ENCODE assay signal across 12 cellular contexts in the genomic region with DNA sequence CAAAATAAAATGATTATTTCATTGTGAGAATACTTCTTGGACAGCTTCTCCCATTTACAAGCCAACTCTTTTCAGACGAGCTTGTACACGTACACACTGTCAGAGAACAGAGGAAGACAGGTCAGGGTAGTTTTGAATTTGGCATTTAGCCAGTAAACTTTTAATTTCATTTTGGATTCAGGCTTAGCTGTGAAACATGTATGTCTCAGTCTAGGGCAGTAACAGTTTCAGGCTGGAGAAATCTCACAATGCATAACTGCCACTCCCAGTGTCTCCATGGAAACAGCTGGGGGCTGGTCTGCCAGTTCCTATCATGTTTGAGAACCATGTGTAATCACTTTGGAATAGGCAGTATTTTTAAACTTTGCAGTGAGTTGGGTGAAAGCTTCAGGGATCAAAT. TPM values are rescaled to one million over a fixed set of nuclear protein-coding genes. Genes with fewer than 3 reads are reported as not detected.
DNase-seq lines count a peak whose midpoint lies in the region; ATAC-seq and TF ChIP-seq lines count a peak whose summit lies in the region.
"Had no signal": no experiment of that assay in that cellular context is flagged by ENCODE, and none has a peak within 500 bp of the region (broad histone marks: within the 10 kb centered on the region; RNA-seq: fewer than 3 reads in every experiment).

No MANE protein-coding gene starts in this region.

- TF ChIP-seq POLR2A in adrenal gland (IDR thresholded peaks at IDR 0.05) = no peak

- H3K27ac ChIP-seq in adrenal gland (no peak overlapping the region), heart right ventricle (peak overlapping the region in 1 of 10 donors; percentile 29)
- H3K27ac ChIP-seq in CD8-positive, alpha-beta memory T cell (ENCODE audit: low read depth, low read length) = no peak overlapping the region
- H3K27ac ChIP-seq: KMS-11 had no signal

- POLR2A ChIA-PET in CD8-positive, alpha-beta memory T cell (lab: Charles Lee) = no interaction called here

- H3K4me1 ChIP-seq in adrenal gland (replicated peaks in 1 of 2) = peaks cover 0 to 11% of the 10 kb centered on the region in 2 donors
- H3K4me1 ChIP-seq in heart right ventricle = peaks cover 0 to 57% (median 35%) of the 10 kb centered on the region in 9 donors
- H3K4me1 ChIP-seq in CD8-positive, alpha-beta memory T cell (ENCODE audit: insufficient read depth, low read length) = no peaks in the 10 kb centered on the region

- H3K36me3 Mint-ChIP-seq in CD8-positive, alpha-beta memory T cell = no peaks in the 10 kb centered on the region
- H3K36me3 Mint-ChIP-seq: activated naive CD8-positive, alpha-beta T cell treated with anti-CD3 and anti-CD28 coated beads for 36 hours; naive thymus-derived CD8-positive, alpha-beta T cell had no signal

- no peaks in the 10 kb centered on the region for H3K9me3 ChIP-seq in adrenal gland (replicated peaks in 1 of 3)
- H3K9me3 ChIP-seq in heart right ventricle = no peaks in the 10 kb centered on the region
- H3K9me3 ChIP-seq in CD8-positive, alpha-beta memory T cell (ENCODE audit: low read length) = no peaks in the 10 kb centered on the region

- no peak overlapping the region for H3K27ac Mint-ChIP-seq in CD8-positive, alpha-beta memory T cell
- H3K27ac Mint-ChIP-seq: activated naive CD8-positive, alpha-beta T cell treated with anti-CD3 and anti-CD28 coated beads for 36 hours; naive thymus-derived CD8-positive, alpha-beta T cell had no signal

- DNase-seq in HT-29 (ENCODE audit: low spot score) (peak; percentile 15), adrenal gland (peak in 6 of 7 donors; percentile 43 to 77 (median 49)), heart right ventricle (peak in 1 of 2 donors; percentile 57), skeletal muscle cell (ENCODE audit: low read depth) (peak; percentile 41)
- DNase-seq in CD8-positive, alpha-beta memory T cell = no peak
- no peak for DNase-seq in effector CD4-positive, alpha-beta T cell
- no peak for DNase-seq in stimulated activated CD4-positive, alpha-beta T cell treated with anti-CD3 and anti-CD28 coated beads, Interleukin-4, amount 100 ng/mL, for 1 hour
- DNase-seq: activated naive CD8-positive, alpha-beta T cell treated with anti-CD3 and anti-CD28 coated beads for 36 hours; DMS79; naive thymus-derived CD8-positive, alpha-beta T cell had no signal

- TF ChIP-seq CTCF in adrenal gland (IDR thresholded peaks at IDR 0.05) (no peak), heart right ventricle (IDR thresholded peaks at IDR 0.05) (no peak)

- ATAC-seq in heart right ventricle = peak; percentile 50 to 86 (median 74)
- no peak for ATAC-seq in GM21515 (IDR thresholded peaks at IDR 0.05; ENCODE audit: unreplicated experiment)
- ATAC-seq: naive thymus-derived CD8-positive, alpha-beta T cell had no signal

- H3K4me3 ChIP-seq in adrenal gland (no peak overlapping the region), heart right ventricle (no peak overlapping the region), skeletal muscle cell (ENCODE audit: low read depth, low read length) (no peak overlapping the region)
- H3K4me3 ChIP-seq in CD8-positive, alpha-beta memory T cell (ENCODE audit: low read length) = no peak overlapping the region

- intact Hi-C loops in adrenal gland (cut with DNase I) = no loop called here
- intact Hi-C loops in heart right ventricle (cut with DNase I) = loop anchor here in 1 of 10 donors (10.0 kb wide), 1 partner anchor 48 kb away; no protein-coding TSS in a partner anchor

- H3K9me3 Mint-ChIP-seq in CD8-positive, alpha-beta memory T cell = no peaks in the 10 kb centered on the region
- H3K9me3 Mint-ChIP-seq: activated naive CD8-positive, alpha-beta T cell treated with anti-CD3 and anti-CD28 coated beads for 36 hours; naive thymus-derived CD8-positive, alpha-beta T cell had no signal

- H3K27me3 ChIP-seq in adrenal gland = no peaks in the 10 kb centered on the region
- no peaks in the 10 kb centered on the region for H3K27me3 ChIP-seq in heart right ventricle
- H3K27me3 ChIP-seq in CD8-positive, alpha-beta memory T cell (ENCODE audit: insufficient read depth, low read length, poor library complexity, severe bottlenecking) = no peaks in the 10 kb centered on the region

- H3K36me3 ChIP-seq in adrenal gland (replicated peaks in 1 of 2) (no peaks in the 10 kb centered on the region), heart right ventricle (no peaks in the 10 kb centered on the region)
- no peaks in the 10 kb centered on the region for H3K36me3 ChIP-seq in CD8-positive, alpha-beta memory T cell (ENCODE audit: insufficient read depth, low read length)

- WGBS in adrenal gland, 4 donors = 0 to 16% (median 11%) methylated on average over 2 of the region's 2 CpGs
- 4% methylated on average over 2 of the region's 2 CpGs for WGBS in heart right ventricle, 2 donors

- H3K27me3 Mint-ChIP-seq in CD8-positive, alpha-beta memory T cell = peaks cover 8 to 64% of the 10 kb centered on the region in 2 donors

- CTCF ChIA-PET in CD8-positive, alpha-beta memory T cell (lab: Charles Lee) = no interaction called here

- peaks cover 0 to 7% (median 6%) of the 10 kb centered on the region in 3 donors for H3K4me1 Mint-ChIP-seq in CD8-positive, alpha-beta memory T cell

- no peak overlapping the region for H3K4me3 Mint-ChIP-seq in CD8-positive, alpha-beta memory T cell
- H3K4me3 Mint-ChIP-seq: activated naive CD8-positive, alpha-beta T cell treated with anti-CD3 and anti-CD28 coated beads for 36 hours; naive thymus-derived CD8-positive, alpha-beta T cell had no signal

RNA-seq across cellular contexts. Expression of a gene that starts 22.0 kb away (rescaled TPM):
- total RNA-seq in HT-29 (2014; rRNA removed; shearing (Covaris generic)) = not detected in 2 replicates
- total RNA-seq in adrenal gland = 100 to 1,000 TPM; 107 to 207 (median 153) TPM
- polyA plus RNA-seq in adrenal gland = 10 to 100 TPM; 10.3 to 89.5 (median 24.8) TPM
- total RNA-seq in heart right ventricle = 100 to 1,000 TPM; 386 to 551 (median 505) TPM
- polyA plus RNA-seq in heart right ventricle = 10 to 100 TPM; 74.7 to 86.2 TPM
- 10 to 100 TPM; 56.5 to 58.8 TPM for total RNA-seq in CD8-positive, alpha-beta memory T cell
- 27.5 TPM for polyA plus RNA-seq in CD8-positive, alpha-beta memory T cell

Comparison
In these comparisons a context has a peak if more than half of its experiments do, and no peak if none do; other contexts are left out.
1. DNase-seq: peak in HT-29 (single experiment), adrenal gland (6 of 7) and skeletal muscle cell (single experiment); none in CD8-positive, alpha-beta memory T cell (0 of 5), effector CD4-positive, alpha-beta T cell (single experiment) and stimulated activated CD4-positive, alpha-beta T cell treated with anti-CD3 and anti-CD28 coated beads, Interleukin-4, amount 100 ng/mL, for 1 hour (single experiment).
2. RNA of a gene that starts 22.0 kb away (total RNA-seq): 386 to 551 TPM in heart right ventricle, 107 to 207 TPM in adrenal gland and 56.5 to 58.8 TPM in CD8-positive, alpha-beta memory T cell; not detected in HT-29; every median in the first group is over 10 times any median in the second.